In the genomic region with DNA sequence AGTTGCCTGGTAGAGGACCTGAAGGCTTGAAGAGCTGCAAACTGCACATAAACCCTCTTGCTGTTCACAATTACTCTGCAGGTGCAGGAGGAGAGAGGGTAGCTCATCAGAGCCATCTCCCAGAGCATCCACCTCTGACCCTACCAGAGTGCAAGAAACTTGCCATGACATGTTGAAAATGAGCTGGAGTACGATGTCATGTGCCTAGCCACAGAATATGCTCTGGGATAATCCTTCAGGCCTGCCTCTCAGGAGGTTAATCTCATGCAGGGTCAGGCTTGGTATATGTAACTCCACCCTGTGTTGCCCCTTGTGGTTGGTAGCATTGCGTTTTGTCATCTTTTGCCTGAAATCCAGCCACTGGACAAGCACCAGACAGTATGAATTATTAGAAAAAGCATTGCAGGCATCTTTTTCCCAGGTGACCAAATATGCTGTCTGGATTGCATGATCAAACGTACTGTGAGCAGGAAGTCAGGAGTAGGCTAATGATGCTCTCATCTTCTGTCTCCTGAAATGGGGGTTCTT, we compare ENCODE assay signal across 19 cellular contexts.
"Had no signal": no experiment of that assay in that cellular context is flagged by ENCODE, and none has a peak within 500 bp of the region (broad histone marks: within the 10 kb centered on the region; RNA-seq: fewer than 3 reads in every experiment).

No MANE protein-coding gene starts in this region.

- H3K27ac Mint-ChIP-seq: activated naive CD4-positive, alpha-beta T cell treated with anti-CD3 and anti-CD28 coated beads for 36 hours; activated T-helper 17 cell treated with anti-CD3 and anti-CD28 coated beads, Interleukin-2, amount 50 U/mL, for 72 hours; endodermal cell; T-helper 1 cell treated with Interleukin-12 subunit alpha and Interleukin-12 subunit beta and Interleukin-4 antibody, amounts not matched to agents 30 μg/mL and 1 μg/mL, for 36 hours; type B pancreatic cell; WTC11 had no signal

- H3K36me3 Mint-ChIP-seq: type B pancreatic cell, WTC11 had no signal

- H3K27me3 ChIP-seq: ovary had no signal

- H3K27ac ChIP-seq: esophagus muscularis mucosa, ovary, suprapubic skin had no signal

- H3K4me3 Mint-ChIP-seq: activated naive CD4-positive, alpha-beta T cell treated with anti-CD3 and anti-CD28 coated beads for 36 hours; activated T-helper 17 cell treated with anti-CD3 and anti-CD28 coated beads, Interleukin-2, amount 50 U/mL, for 72 hours; central memory CD8-positive, alpha-beta T cell; endodermal cell; T-helper 1 cell treated with Interleukin-12 subunit alpha and Interleukin-12 subunit beta and Interleukin-4 antibody, amounts not matched to agents 30 μg/mL and 1 μg/mL, for 36 hours; type B pancreatic cell; WTC11 had no signal

- ATAC-seq: left ventricle myocardium superior; stimulated activated naive CD8-positive, alpha-beta T cell treated with anti-CD3 and anti-CD28 coated beads, Interleukin-15, Interleukin-2, amounts not matched to agents 100 U/mL and 50 U/mL, for 24 hours; WTC11 had no signal

- H3K9me3 Mint-ChIP-seq: activated naive CD4-positive, alpha-beta T cell treated with anti-CD3 and anti-CD28 coated beads for 36 hours; activated T-helper 17 cell treated with anti-CD3 and anti-CD28 coated beads, Interleukin-2, amount 50 U/mL, for 72 hours; central memory CD8-positive, alpha-beta T cell; endodermal cell; T-helper 1 cell treated with Interleukin-12 subunit alpha and Interleukin-12 subunit beta and Interleukin-4 antibody, amounts not matched to agents 30 μg/mL and 1 μg/mL, for 36 hours had no signal

- DNase-seq: activated CD4-positive, alpha-beta T cell treated with anti-CD3 and anti-CD28 coated beads for 48 hours; activated naive CD4-positive, alpha-beta T cell treated with anti-CD3 and anti-CD28 coated beads for 36 hours; activated T-cell treated with anti-CD3 and anti-CD28 coated beads for 4 hours; cortex of kidney; endodermal cell; foreskin fibroblast; head of caudate nucleus; left ventricle myocardium superior; ovary; stimulated activated CD4-positive, alpha-beta T cell treated with anti-CD3 and anti-CD28 coated beads, Interleukin-4, amount 100 ng/mL, for 1 hour; stimulated activated CD8-positive, alpha-beta memory T cell treated with anti-CD3 and anti-CD28 coated beads, Interleukin-4, amount 100 ng/mL, for 48 hours; stimulated activated naive CD8-positive, alpha-beta T cell treated with anti-CD3 and anti-CD28 coated beads, Interleukin-15, Interleukin-2, amounts not matched to agents 100 U/mL and 50 U/mL, for 24 hours had no signal

- H3K9me3 ChIP-seq: esophagus muscularis mucosa, ovary, suprapubic skin had no signal

- H3K4me1 Mint-ChIP-seq: endodermal cell had no signal
